ENCODE assay signal across 9 cellular contexts in the genomic region with DNA sequence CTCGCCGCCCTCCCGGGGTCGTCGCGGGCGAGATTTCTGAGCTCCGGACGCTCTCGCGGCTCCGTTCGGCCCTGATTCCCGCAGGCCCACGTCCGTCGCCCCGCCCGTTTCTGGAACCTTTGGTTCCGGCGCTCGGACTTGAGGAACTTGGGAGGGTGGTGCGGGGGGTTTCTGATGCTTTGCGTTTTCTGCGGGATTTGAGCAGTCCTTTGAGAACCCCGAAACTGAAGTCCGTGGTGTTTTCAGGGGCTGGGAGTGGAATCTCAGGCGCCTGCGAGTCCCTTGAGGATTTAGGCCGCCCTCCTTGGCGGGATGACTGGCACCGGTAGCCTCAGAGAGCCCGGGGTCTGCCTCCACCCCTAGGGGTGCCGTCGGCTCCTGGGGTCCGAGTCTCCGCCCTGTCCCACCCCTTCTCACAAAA. TPM values are rescaled to one million over a fixed set of nuclear protein-coding genes. Genes with fewer than 3 reads are reported as not detected.
DNase-seq lines count a peak whose midpoint lies in the region; ATAC-seq and TF ChIP-seq lines count a peak whose summit lies in the region.
"Had no signal": no experiment of that assay in that cellular context is flagged by ENCODE, and none has a peak within 500 bp of the region (broad histone marks: within the 10 kb centered on the region; RNA-seq: fewer than 3 reads in every experiment).

No MANE protein-coding gene starts in this region.

- no peak for TF ChIP-seq CTCF in GM06990 (IDR thresholded peaks at IDR 0.05; ENCODE audit: insufficient read depth, low read length, poor library complexity, severe bottlenecking)
- no peak for TF ChIP-seq CTCF in RWPE2 (IDR thresholded peaks at IDR 0.05; ENCODE audit: poor library complexity, severe bottlenecking)
- TF ChIP-seq CTCF in WERI-Rb-1 (IDR thresholded peaks at IDR 0.05; ENCODE audit: low read depth, low read length) = no peak

- no peaks in the 10 kb centered on the region; the same call in none of the 2 replicates for H3K27me3 ChIP-seq in GM06990 (replicated peaks; ENCODE audit: control insufficient read depth, insufficient read depth, low read length)
- H3K27me3 ChIP-seq in RWPE2 (ENCODE audit: insufficient read depth, poor library complexity, severe bottlenecking) = peaks cover 7% of the 10 kb centered on the region
- H3K27me3 ChIP-seq in WERI-Rb-1 (ENCODE audit: insufficient read depth, low read depth, severe bottlenecking) = peaks cover 91% of the 10 kb centered on the region

- H3K27ac ChIP-seq in RWPE2 (ENCODE audit: poor library complexity, severe bottlenecking) (no peak overlapping the region), WERI-Rb-1 (no peak overlapping the region)

- H3K4me1 ChIP-seq in RWPE2 (ENCODE audit: insufficient read depth, poor library complexity, severe bottlenecking) = no peaks in the 10 kb centered on the region

- DNase-seq in GM06990 (ENCODE audit: extremely low read depth, insufficient read length) = no peak
- no peak for DNase-seq in RWPE2 (ENCODE audit: low spot score)
- DNase-seq in fibroblast of peridontal ligament (ENCODE audit: extremely low read depth) = peak; percentile 26
- DNase-seq in occipital lobe (lab: John Stamatoyannopoulos, UW) = peak; percentile 49
- no peak for DNase-seq in mucosa of gallbladder (ENCODE audit: low spot score)
- no peak for DNase-seq in WERI-Rb-1
- no peak for DNase-seq in NCI-H1417 treated with DMSO at 0.1 percent for 48 hours (lab: John Stamatoyannopoulos, UW)

- H3K9me3 ChIP-seq in RWPE2 (ENCODE audit: severe bottlenecking) (no peaks in the 10 kb centered on the region), WERI-Rb-1 (ENCODE audit: severe bottlenecking) (peaks cover 8% of the 10 kb centered on the region)

- ATAC-seq in RWPE2 (ENCODE audit: low read depth) (peak; percentile 43; the same call in 2 of the 3 replicates), GM21381 (IDR thresholded peaks at IDR 0.05; ENCODE audit: unreplicated experiment) (no peak)

- H3K36me3 ChIP-seq in GM06990 (ENCODE audit: control insufficient read depth, insufficient read depth, low read length) (no peaks in the 10 kb centered on the region), RWPE2 (ENCODE audit: low read depth) (no peaks in the 10 kb centered on the region), WERI-Rb-1 (no peaks in the 10 kb centered on the region)

- H3K4me3 ChIP-seq in GM06990 (replicated peaks; ENCODE audit: low read depth, low read length) = peak overlapping the region; percentile 36
- peak overlapping the region; percentile 41 for H3K4me3 ChIP-seq in RWPE2 (ENCODE audit: severe bottlenecking)
- H3K4me3 ChIP-seq in WERI-Rb-1 (ENCODE audit: low read depth, low read length) = no peak overlapping the region

RNA-seq across cellular contexts. Expression of a gene that starts 0.3 kb away (rescaled TPM):
- total RNA-seq in occipital lobe = 3.1 TPM
- 18.7 TPM for total RNA-seq in mucosa of gallbladder
- total RNA-seq: M059J had no signal

RNA-seq across cellular contexts. Expression of a gene that starts 42.6 kb away (rescaled TPM):
- not detected for total RNA-seq in occipital lobe
- total RNA-seq in mucosa of gallbladder = 1.5 TPM
- total RNA-seq: M059J had no signal

Comparison
In these comparisons a context has a peak if more than half of its experiments do, and no peak if none do; other contexts are left out.
1. DNase-seq: peak in fibroblast of peridontal ligament (single experiment) and occipital lobe (single experiment); none in GM06990 (single experiment), RWPE2 (single experiment), mucosa of gallbladder (single experiment), WERI-Rb-1 (single experiment) and NCI-H1417 treated with DMSO at 0.1 percent for 48 hours (single experiment).